In the genomic region with DNA sequence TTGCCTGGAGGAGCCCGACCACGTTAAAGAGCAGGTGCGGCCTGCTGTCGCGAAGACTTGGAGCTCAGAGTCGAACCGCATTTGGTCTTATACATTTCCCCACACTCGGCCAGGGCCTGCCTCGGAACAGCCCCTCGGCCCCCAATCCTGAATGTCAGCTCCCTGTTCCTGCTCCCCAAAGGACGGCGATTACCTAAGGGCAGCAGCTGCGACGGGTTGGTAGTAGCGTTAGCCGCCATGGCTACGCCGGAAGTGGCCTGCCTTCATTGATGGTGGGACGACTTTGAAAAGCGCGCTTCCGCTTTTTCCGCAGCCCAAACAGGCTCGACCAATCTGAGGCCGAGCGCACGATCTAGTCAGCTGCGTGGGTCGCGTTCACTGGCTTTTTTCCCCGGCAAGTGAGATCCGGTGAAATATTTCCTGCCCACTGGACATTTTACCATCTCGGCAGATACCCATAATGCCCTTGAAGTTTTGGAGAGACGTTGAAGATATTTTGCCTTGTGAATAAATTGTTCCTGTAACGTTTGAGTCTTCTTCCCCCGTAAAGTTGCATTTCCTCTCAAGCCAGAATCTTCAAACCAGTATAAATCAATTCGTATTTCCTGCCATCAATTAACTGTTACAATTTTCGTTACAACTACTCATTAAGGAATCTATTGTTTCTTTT, we compare ENCODE assay signal across 8 cellular contexts. TPM values are rescaled to one million over a fixed set of nuclear protein-coding genes. Genes with fewer than 3 reads are reported as not detected.
DNase-seq lines count a peak whose midpoint lies in the region; ATAC-seq and TF ChIP-seq lines count a peak whose summit lies in the region.

Gene LSM5 (minus strand): TSS at position 254 of the 670 bp plus-strand sequence. CDS start 15 bp downstream, at position 239.

- H2BK120ac ChIP-seq in IMR-90 (ENCODE audit: low read depth, low read length): peak within 1 kb of the TSS; percentile 77

- peak within 1 kb of the TSS; percentile 89 for H3K9ac ChIP-seq in IMR-90 (ENCODE audit: low read depth, low read length)

- peak within 1 kb of the TSS; percentile 95 for H3K56ac ChIP-seq in IMR-90 (ENCODE audit: extremely low read depth, insufficient read depth, low read length)

- WGBS in IMR-90 (ENCODE audit: extremely low coverage in 2 of 2, insufficient read length in 1 of 2), 2 experiments: 0% methylated on average over 16 of the region's 38 CpGs; no CpG with 5 or more reads in 1 of the 2 experiments

- peak; percentile 48; the same call in 1 of the 2 replicates for TF ChIP-seq POLR2A in IMR-90 (IDR thresholded peaks at IDR 0.05; ENCODE audit: low read depth, low read length)

- peak within 1 kb of the TSS; percentile 94 for H3K23ac ChIP-seq in IMR-90 (ENCODE audit: low read depth, low read length)

- peaks cover 16 to 20% of the 10 kb centered on the region in 2 experiments for H3K79me1 ChIP-seq in IMR-90 (ENCODE audit: low read depth in 1 of 2, low read length in 2 of 2)

- H3K9me3 ChIP-seq in IMR-90 (ENCODE audit: control insufficient read depth, insufficient read depth, low read length): no peaks in the 10 kb centered on the region

- peak; percentile 87 for DNase-seq in D341Med (ENCODE audit: low spot score)
- peak; percentile 95 for DNase-seq in IMR-90
- DNase-seq in OCI-M1 (lab: John Stamatoyannopoulos, UW): peak; percentile 93
- DNase-seq in activated T-cell treated with anti-CD3 and anti-CD28 coated beads for 24 hours (ENCODE audit: low read depth): peak; percentile 86
- DNase-seq in epithelial cell of proximal tubule (ENCODE audit: low read depth): peak; percentile 82
- peak; percentile 94 for DNase-seq in mucosa of gallbladder (ENCODE audit: low spot score)
- peak; percentile 70 to 73 for DNase-seq in stimulated activated CD8-positive, alpha-beta memory T cell treated with anti-CD3 and anti-CD28 coated beads, Interleukin-4, amount 100 ng/mL, for 4 hours (ENCODE audit: low read depth in 2 of 2, low spot score in 1 of 2)

- intact Hi-C loops in IMR-90 (cut with micrococcal nuclease): loop anchor here (1.0 to 2.0 kb wide), 3 partner anchors 97 to 273 kb away; no protein-coding TSS in a partner anchor

- H3K4me3 ChIP-seq in IMR-90 (ENCODE audit: insufficient read depth, low read depth, low read length) (peak within 1 kb of the TSS; percentile 82), epithelial cell of proximal tubule (ENCODE audit: low read depth, low read length) (peak within 1 kb of the TSS; percentile 88)

- dilution Hi-C loops in IMR-90 (cut with HindIII; ENCODE audit: low sequenced_read_pairs, unreplicated experiment): no loop called here

- H2AFZ ChIP-seq in IMR-90 (replicated peaks; ENCODE audit: low read length, poor library complexity): peak within 1 kb of the TSS; percentile 99

- peak within 1 kb of the TSS; percentile 80 for H4K91ac ChIP-seq in IMR-90 (ENCODE audit: insufficient read depth, low read depth, low read length)

- no peaks in the 10 kb centered on the region for H4K20me1 ChIP-seq in IMR-90 (ENCODE audit: insufficient read depth, low read length)

- peak within 1 kb of the TSS; percentile 91 for H2BK5ac ChIP-seq in IMR-90 (ENCODE audit: low read depth, low read length, poor library complexity, severe bottlenecking)

- H4K8ac ChIP-seq in IMR-90 (ENCODE audit: low read depth in 2 of 2, low read length in 2 of 2): peak within 1 kb of the TSS; percentile 92 to 95

- H3K27ac ChIP-seq in IMR-90 (ENCODE audit: insufficient read depth, low read length): peak within 1 kb of the TSS; percentile 88

- H3K14ac ChIP-seq in IMR-90 (replicated peaks; ENCODE audit: low read depth, low read length): peak within 1 kb of the TSS; percentile 95

- peaks cover 3% of the 10 kb centered on the region for H3K9me1 ChIP-seq in IMR-90 (ENCODE audit: insufficient read depth, low read length)

- H2BK20ac ChIP-seq in IMR-90 (ENCODE audit: low read depth, low read length): peak within 1 kb of the TSS; percentile 4; the same call in 1 of the 2 replicates

- H4K5ac ChIP-seq in IMR-90 (ENCODE audit: low read depth, low read length): peak within 1 kb of the TSS; percentile 80

- BruUV-seq in IMR-90 (replicated peaks; lab: Mats Ljungman, UMichigan): no TSS peak

- H3K18ac ChIP-seq in IMR-90 (ENCODE audit: low read depth, low read length): peak within 1 kb of the TSS; percentile 11; the same call in 1 of the 2 replicates

- H3K4me2 ChIP-seq in IMR-90 (ENCODE audit: low read depth, low read length): peak within 1 kb of the TSS; percentile 93

- peak within 1 kb of the TSS; percentile 70 for H2AK9ac ChIP-seq in IMR-90 (replicated peaks; ENCODE audit: low read depth, low read length, poor library complexity)

- in situ Hi-C loops in IMR-90 (cut with MboI; ENCODE audit: low sequenced_read_pairs): no loop called here

- H3K4me1 ChIP-seq in IMR-90 (ENCODE audit: control insufficient read depth, insufficient read depth, low read length): peaks cover 4% of the 10 kb centered on the region; the same call in 1 of the 2 replicates

- CTCF ChIA-PET in IMR-90 (lab: Yijun Ruan, JAX): interaction anchor here (0.7 to 1.3 kb wide), 3 partner anchors 11 to 1507 kb away, joined by 4 to 5 read pairs (median 5); no protein-coding TSS in a partner anchor

- POLR2A ChIA-PET in IMR-90 (lab: Charles Lee; ENCODE audit: unreplicated experiment): no interaction called here

- peak within 1 kb of the TSS; percentile 45; the same call in 1 of the 3 replicates for H2BK15ac ChIP-seq in IMR-90 (ENCODE audit: low read depth, low read length)

- TF ChIP-seq CTCF in IMR-90 (conservative IDR thresholded peaks at IDR 0.05; ENCODE audit: low read depth, low read length) (no peak), epithelial cell of proximal tubule (conservative IDR thresholded peaks at IDR 0.05; ENCODE audit: low read depth, low read length) (no peak)

- peak within 1 kb of the TSS; percentile 85 for H3K4ac ChIP-seq in IMR-90 (ENCODE audit: low read depth, low read length)

- peak within 1 kb of the TSS; percentile 81 for H2AK5ac ChIP-seq in IMR-90 (ENCODE audit: low read depth, low read length)

- peak; percentile 89 for ATAC-seq in GM21528 (IDR thresholded peaks at IDR 0.05; ENCODE audit: low FRiP score, unreplicated experiment)
- ATAC-seq in IMR-90 (ENCODE audit: low read depth): peak; percentile 81

- no peaks in the 10 kb centered on the region for H3K27me3 ChIP-seq in IMR-90 (ENCODE audit: control insufficient read depth, insufficient read depth, low read length)

- no peak for TF ChIP-seq RAD21 in IMR-90 (IDR thresholded peaks at IDR 0.05; ENCODE audit: low read length)

- no peaks in the 10 kb centered on the region; the same call in 1 of the 2 replicates for H3K36me3 ChIP-seq in IMR-90 (ENCODE audit: control insufficient read depth, insufficient read depth, low read length)

TF ChIP-seq in IMR-90, 13 proteins besides CTCF, POLR2A, EP300 and RAD21:
- TF ChIP-seq RCOR1 (IDR thresholded peaks at IDR 0.05; ENCODE audit: insufficient replicate concordance, low read length) (no peak), CEBPB (IDR thresholded peaks at IDR 0.05; ENCODE audit: low read depth, low read length) (no peak), MXI1 (IDR thresholded peaks at IDR 0.05; ENCODE audit: borderline replicate concordance, low read depth, low read length) (peak; percentile 97), MAZ (IDR thresholded peaks at IDR 0.05; ENCODE audit: borderline replicate concordance, low read depth, low read length) (peak; percentile 49; the same call in 1 of the 2 replicates), FOS (IDR thresholded peaks at IDR 0.05; ENCODE audit: low read depth, low read length) (0 out of 2 replicates have a peak, but pooled peaks have one; percentile 20), ELK1 (IDR thresholded peaks at IDR 0.05; ENCODE audit: borderline replicate concordance, low read depth, low read length) (peak; percentile 38; the same call in 1 of the 2 replicates), NFE2L2 (IDR thresholded peaks at IDR 0.05; ENCODE audit: low read depth, low read length) (0 out of 2 replicates have a peak, but pooled peaks have one; percentile 5), CHD1 (IDR thresholded peaks at IDR 0.05; ENCODE audit: low read depth, low read length) (no peak; the same call in 1 of the 2 replicates), BHLHE40 (IDR thresholded peaks at IDR 0.05; ENCODE audit: low read depth, low read length) (peak; percentile 75), SMC3 (IDR thresholded peaks at IDR 0.05; ENCODE audit: low read depth, low read length) (no peak), MAFK (IDR thresholded peaks at IDR 0.05; ENCODE audit: low read depth, low read length) (peak; percentile 60; the same call in 1 of the 2 replicates), RFX5 (IDR thresholded peaks at IDR 0.05; ENCODE audit: low read depth, low read length) (0 out of 2 replicates have a peak, but pooled peaks have one; percentile 10)
- TF ChIP-seq, protein P1, sequence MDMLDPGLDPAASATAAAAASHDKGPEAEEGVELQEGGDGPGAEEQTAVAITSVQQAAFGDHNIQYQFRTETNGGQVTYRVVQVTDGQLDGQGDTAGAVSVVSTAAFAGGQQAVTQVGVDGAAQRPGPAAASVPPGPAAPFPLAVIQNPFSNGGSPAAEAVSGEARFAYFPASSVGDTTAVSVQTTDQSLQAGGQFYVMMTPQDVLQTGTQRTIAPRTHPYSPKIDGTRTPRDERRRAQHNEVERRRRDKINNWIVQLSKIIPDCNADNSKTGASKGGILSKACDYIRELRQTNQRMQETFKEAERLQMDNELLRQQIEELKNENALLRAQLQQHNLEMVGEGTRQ (IDR thresholded peaks at IDR 0.05; ENCODE audit: low read depth, low read length): peak; percentile 33; the same call in 1 of the 2 replicates

RNA-seq across cellular contexts. Expression of gene LSM5, which starts in this region (rescaled TPM):
- total RNA-seq in IMR-90 (2012; rRNA removed) (5.0 and 36.4 TPM in 2 replicates), epithelial cell of proximal tubule (27.3 and 41.1 TPM in 2 replicates), mucosa of gallbladder (28.0 TPM)
- 18.9 and 26.5 TPM in 2 replicates for polyA plus RNA-seq in IMR-90 (2012; rRNA removed)
- polyA plus RNA-seq in IMR-90 (2012; cell fraction: cytosol; rRNA removed): 1.0 and 1.3 TPM in 2 replicates
- polyA plus RNA-seq in IMR-90 (2012; cell fraction: nucleus; rRNA removed; ENCODE audit: low replicate concordance): 3.8 and 7.8 TPM in 2 replicates

Comparison
In these comparisons a context has a peak if more than half of its experiments do, and no peak if none do; other contexts are left out.
1. Peak in every context shown above with its lines: DNase-seq, ATAC-seq, H3K4me3 ChIP-seq and H3K27ac ChIP-seq.